ENCODE assay signal across 8 cellular contexts in the genomic region with DNA sequence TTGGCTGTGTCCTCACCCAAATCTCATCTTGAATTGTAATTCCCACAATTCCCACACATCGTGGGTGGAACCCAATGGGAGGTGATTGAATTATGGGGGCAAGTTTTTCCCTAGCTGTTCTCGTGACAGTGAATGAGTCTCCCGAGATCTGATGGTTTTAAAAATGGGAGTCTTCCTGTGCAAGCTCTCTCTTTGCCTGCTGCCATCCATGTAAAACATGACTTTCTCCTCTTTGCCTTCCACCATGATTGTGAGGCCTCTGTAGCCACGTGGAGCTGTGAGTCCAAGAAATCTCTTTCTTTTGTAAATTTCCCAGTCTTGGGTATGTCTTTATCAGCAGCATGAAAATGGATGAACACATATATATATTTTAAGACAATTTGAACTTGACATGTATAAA.
"Had no signal": no experiment of that assay in that cellular context is flagged by ENCODE, and none has a peak within 500 bp of the region (broad histone marks: within the 10 kb centered on the region; RNA-seq: fewer than 3 reads in every experiment).

No MANE protein-coding gene starts in this region.

- FAIRE-seq: G401.6, GM12878, GM12891, GM12892, GM18507, GM19239 had no signal

- H3K4me3 ChIP-seq: GM12878 had no signal

- ATAC-seq: GM12878 had no signal

- DNase-seq: GDM1, GF-D8 had no signal
